8 cellular contexts compared by ENCODE assay signal in the genomic region with DNA sequence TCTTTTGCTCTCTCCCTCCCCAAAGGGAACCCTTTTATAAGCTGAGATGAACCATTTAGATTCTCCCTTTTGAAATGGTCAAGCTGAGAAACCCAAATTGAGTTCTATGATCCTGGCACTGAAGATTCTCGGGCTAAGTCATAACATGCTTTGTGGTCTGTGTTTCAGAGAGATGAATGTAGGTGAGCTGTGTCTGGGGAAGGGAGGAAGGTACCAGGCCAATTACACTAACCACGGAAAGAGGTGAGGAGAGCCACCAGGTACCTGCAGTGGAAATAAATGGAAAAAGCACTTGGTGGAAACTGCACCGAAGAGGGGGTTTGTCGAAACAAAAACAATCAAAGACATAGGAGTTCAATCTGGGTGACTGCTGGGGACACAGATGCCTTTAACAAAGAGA. TPM values are rescaled to one million over a fixed set of nuclear protein-coding genes. Genes with fewer than 3 reads are reported as not detected.
A peak's percentile ranks its signal among the peaks of the same experiment; 100 is the strongest.
DNase-seq lines count a peak whose midpoint lies in the region; ATAC-seq and TF ChIP-seq lines count a peak whose summit lies in the region.

No MANE protein-coding gene starts in this region.

- H3K4me3 Mint-ChIP-seq in MCF 10A (ENCODE audit: unreplicated experiment), result peak overlapping the region; percentile 92

- H3K4me1 Mint-ChIP-seq in MCF 10A (ENCODE audit: insufficient read depth, unreplicated experiment), result peaks cover 14% of the 10 kb centered on the region

- DNase-seq in MCF 10A (ENCODE audit: unreplicated experiment) (no peak), trophoblast cell (no peak), NOMO-1 treated with dmso at 0.1 percent for 144 hours (lab: John Stamatoyannopoulos, UW; ENCODE audit: unreplicated experiment) (no peak), NCI-H748 (lab: John Stamatoyannopoulos, UW; ENCODE audit: unreplicated experiment) (no peak), posterior cingulate gyrus (no peak)

- no peak overlapping the region for H3K27ac ChIP-seq in trophoblast cell (ENCODE audit: low read depth, low read length)

- peaks cover 9% of the 10 kb centered on the region for H3K79me2 ChIP-seq in trophoblast cell (ENCODE audit: control insufficient read depth, insufficient read depth, low read length, poor library complexity)

- peaks cover 6% of the 10 kb centered on the region for H3K79me1 ChIP-seq in trophoblast cell (ENCODE audit: low read length)

- H3K23ac ChIP-seq in trophoblast cell (ENCODE audit: low read length), result no peak overlapping the region

- no peak overlapping the region for H2BK120ac ChIP-seq in trophoblast cell (ENCODE audit: insufficient read depth, low read length, poor library complexity)

- H2AK5ac ChIP-seq in trophoblast cell (ENCODE audit: low read length), result no peak overlapping the region

- no peak overlapping the region for H2BK12ac ChIP-seq in trophoblast cell (ENCODE audit: low read length)

- no peak overlapping the region for H3K18ac ChIP-seq in trophoblast cell (ENCODE audit: low read length)

- no peak overlapping the region for H3K9ac ChIP-seq in trophoblast cell (ENCODE audit: low read length)

- H3K9me3 Mint-ChIP-seq in MCF 10A (ENCODE audit: unreplicated experiment), result no peaks in the 10 kb centered on the region

- no peak overlapping the region for H3K4ac ChIP-seq in trophoblast cell (ENCODE audit: low read depth, low read length)

- H3K4me2 ChIP-seq in trophoblast cell (ENCODE audit: low read length), result no peak overlapping the region

- H4K12ac ChIP-seq in trophoblast cell (ENCODE audit: low read depth, low read length), result no peak overlapping the region

- ATAC-seq in GM18499 (IDR thresholded peaks at IDR 0.05; ENCODE audit: insufficient read depth, unreplicated experiment), result peak; percentile 28
- peak; percentile 28 for ATAC-seq in HG02981 (IDR thresholded peaks at IDR 0.05; ENCODE audit: unreplicated experiment)
- ATAC-seq in GM18517 (IDR thresholded peaks at IDR 0.05; ENCODE audit: unreplicated experiment), result no peak

- H4K91ac ChIP-seq in trophoblast cell (ENCODE audit: low read depth, low read length), result no peak overlapping the region

- H3K9me3 ChIP-seq in trophoblast cell (ENCODE audit: insufficient read depth, low read depth, low read length), result no peaks in the 10 kb centered on the region

- H3K27ac Mint-ChIP-seq in MCF 10A (ENCODE audit: low read depth, unreplicated experiment), result peak overlapping the region; percentile 95

- H3K36me3 ChIP-seq in trophoblast cell (ENCODE audit: control insufficient read depth in 1 of 2, insufficient read depth in 2 of 2, low read length in 2 of 2), result peaks cover 2 to 10% of the 10 kb centered on the region in 2 experiments

- no peak overlapping the region for H4K8ac ChIP-seq in trophoblast cell (ENCODE audit: low read depth, low read length)

- no peak overlapping the region for H3K14ac ChIP-seq in trophoblast cell (ENCODE audit: low read length)

- H3K27me3 Mint-ChIP-seq in MCF 10A (ENCODE audit: insufficient read depth, unreplicated experiment), result no peaks in the 10 kb centered on the region

- POLR2A ChIA-PET in MCF 10A (lab: Yijun Ruan, JAX), result interaction anchor here (0.6 to 5.2 kb wide), 8 partner anchors 11 to 619 kb away, joined by 3 to 71 read pairs (median 6); partner anchors contain the start of gene WDFY1

- H2BK5ac ChIP-seq in trophoblast cell (ENCODE audit: low read depth, low read length, poor library complexity), result no peak overlapping the region

- H3K36me3 Mint-ChIP-seq in MCF 10A (ENCODE audit: insufficient read depth, unreplicated experiment), result peaks cover 10% of the 10 kb centered on the region

- peak overlapping the region; percentile 11 for H2AFZ ChIP-seq in trophoblast cell (ENCODE audit: insufficient read depth, low read length, poor library complexity)

- no CpG with 5 or more reads among the region's 4 CpGs for WGBS in trophoblast cell (ENCODE audit: extremely low coverage, insufficient coverage, insufficient read length)

- CTCF ChIA-PET in MCF 10A (lab: Yijun Ruan, JAX), result interaction anchor here (0.6 to 1.2 kb wide), 3 partner anchors 21 to 1018 kb away, joined by 3 to 4 read pairs (median 3); no protein-coding TSS in a partner anchor

- H3K4me3 ChIP-seq in trophoblast cell (ENCODE audit: low read depth, low read length), result no peak overlapping the region

- intact Hi-C loops in MCF 10A (cut with micrococcal nuclease) (loop anchor here (2.0 to 10.0 kb wide), 2 partner anchors 95 to 281 kb away; no protein-coding TSS in a partner anchor), posterior cingulate gyrus (cut with DNase I) (loop anchor here (2.0 to 10.0 kb wide), 2 partner anchors 25 to 629 kb away; partner anchors contain the start of gene CUL3)

- no TSS peak for BruUV-seq in MCF 10A (replicated peaks; lab: Mats Ljungman, UMichigan)

- H3K4me1 ChIP-seq in trophoblast cell (ENCODE audit: control insufficient read depth in 1 of 2, insufficient read depth in 2 of 2, low read length in 2 of 2), result peaks cover 0 to 1% of the 10 kb centered on the region in 2 experiments

- H3K27me3 ChIP-seq in trophoblast cell (ENCODE audit: insufficient read depth, low read length), result no peaks in the 10 kb centered on the region

- no peak for TF ChIP-seq CTCF in MCF 10A (IDR thresholded peaks at IDR 0.05; ENCODE audit: unreplicated experiment)

RNA-seq across cellular contexts. Expression of gene MRPL44, which starts 1.0 kb away (rescaled TPM):
- 27.4 and 31.2 TPM in 2 replicates for total RNA-seq in MCF 10A (2022)
- 28.2 and 28.9 TPM in 2 replicates for polyA plus RNA-seq in trophoblast cell (2013)

RNA-seq across cellular contexts. Expression of gene WDFY1, which starts 11.1 kb away (rescaled TPM):
- total RNA-seq in MCF 10A (2022), result 36.9 and 41.8 TPM in 2 replicates
- 27.3 and 28.3 TPM in 2 replicates for polyA plus RNA-seq in trophoblast cell (2013)
